8 cellular contexts compared by ENCODE assay signal in genomic region chr6:144013486-144013909, GRCh38. TPM values are rescaled to one million over a fixed set of nuclear protein-coding genes. Genes with fewer than 3 reads are reported as not detected.
DNase-seq lines count a peak whose midpoint lies in the region; ATAC-seq and TF ChIP-seq lines count a peak whose summit lies in the region.

No MANE protein-coding gene starts in this region.

- peaks cover 4% of the 10 kb centered on the region for H3K4me1 Mint-ChIP-seq in stimulated activated naive CD8-positive, alpha-beta T cell treated with anti-CD3 and anti-CD28 coated beads, Interleukin-15, amount 100 ng/mL, for 72 hours

- no peak overlapping the region for H3K4me3 Mint-ChIP-seq in stimulated activated naive CD8-positive, alpha-beta T cell treated with anti-CD3 and anti-CD28 coated beads, Interleukin-15, amount 100 ng/mL, for 72 hours

- no peaks in the 10 kb centered on the region; the same call in 1 of the 2 replicates for H3K9me3 ChIP-seq in NT2/D1 (ENCODE audit: insufficient read depth, low read length)

- H3K27me3 Mint-ChIP-seq in stimulated activated naive CD8-positive, alpha-beta T cell treated with anti-CD3 and anti-CD28 coated beads, Interleukin-15, amount 100 ng/mL, for 72 hours = peaks cover 37% of the 10 kb centered on the region

- no peak overlapping the region for H3K27ac Mint-ChIP-seq in stimulated activated naive CD8-positive, alpha-beta T cell treated with anti-CD3 and anti-CD28 coated beads, Interleukin-15, amount 100 ng/mL, for 72 hours

- H3K4me1 ChIP-seq in NT2/D1 (ENCODE audit: insufficient read depth, insufficient read length) = no peaks in the 10 kb centered on the region

- DNase-seq in DMS79 (lab: John Stamatoyannopoulos, UW) (peak; percentile 5), HS-27A (ENCODE audit: low read depth) (peak; percentile 65), NT2/D1 (ENCODE audit: low read depth, low spot score) (peak; percentile 54), erythroblast (lab: John Stamatoyannopoulos, UW) (peak; percentile 75 to 83), myocyte (ENCODE audit: low read depth) (peak; percentile 89)
- peak; percentile 21 for DNase-seq in activated CD8-positive, alpha-beta memory T cell treated with anti-CD3 and anti-CD28 coated beads, Interleukin-2, amount 50 U/mL, for 24 hours (ENCODE audit: extremely low read depth)
- DNase-seq in stimulated activated naive CD8-positive, alpha-beta T cell treated with anti-CD3 and anti-CD28 coated beads, Interleukin-15, amount 100 ng/mL, for 72 hours = peak; percentile 49 to 52

- no peak overlapping the region for H3K9ac ChIP-seq in NT2/D1 (ENCODE audit: insufficient read length, low read depth)

- no peak for ATAC-seq in stimulated activated naive CD8-positive, alpha-beta T cell treated with anti-CD3 and anti-CD28 coated beads, Interleukin-15, amount 100 ng/mL, for 72 hours
- no peak for ATAC-seq in HG02884 (IDR thresholded peaks at IDR 0.05; ENCODE audit: unreplicated experiment)

- H3K36me3 ChIP-seq in NT2/D1 (ENCODE audit: insufficient read depth, insufficient read length, low read length) = no peaks in the 10 kb centered on the region

- peaks cover 22% of the 10 kb centered on the region for H3K27me3 ChIP-seq in NT2/D1 (ENCODE audit: insufficient read depth, insufficient read length)

- H3K4me3 ChIP-seq in NT2/D1 (ENCODE audit: insufficient read length, low read depth) = no peak overlapping the region

- no peak for TF ChIP-seq POLR2A in erythroblast (IDR thresholded peaks at IDR 0.05; ENCODE audit: low read length)

- H3K9me3 Mint-ChIP-seq in stimulated activated naive CD8-positive, alpha-beta T cell treated with anti-CD3 and anti-CD28 coated beads, Interleukin-15, amount 100 ng/mL, for 72 hours = peaks cover 0 to 5% of the 10 kb centered on the region in 2 donors

RNA-seq across cellular contexts. Expression of gene PLAGL1, which starts 5.4 kb away (rescaled TPM):
- 5.7 and 9.7 TPM in 2 replicates for total RNA-seq in myocyte
- 13.8 TPM for polyA plus RNA-seq in myocyte (2012)

Comparison
In these comparisons a context has a peak if more than half of its experiments do, and no peak if none do; other contexts are left out.
1. DNase-seq: peak in every context shown above with its lines; median percentile 89 in myocyte; 79 in erythroblast; 65 in HS-27A; 54 in NT2/D1; 50 in stimulated activated naive CD8-positive, alpha-beta T cell treated with anti-CD3 and anti-CD28 coated beads, Interleukin-15, amount 100 ng/mL, for 72 hours; 21 in activated CD8-positive, alpha-beta memory T cell treated with anti-CD3 and anti-CD28 coated beads, Interleukin-2, amount 50 U/mL, for 24 hours; 5 in DMS79.